ENCODE assay signal across 9 cellular contexts in the genomic region with DNA sequence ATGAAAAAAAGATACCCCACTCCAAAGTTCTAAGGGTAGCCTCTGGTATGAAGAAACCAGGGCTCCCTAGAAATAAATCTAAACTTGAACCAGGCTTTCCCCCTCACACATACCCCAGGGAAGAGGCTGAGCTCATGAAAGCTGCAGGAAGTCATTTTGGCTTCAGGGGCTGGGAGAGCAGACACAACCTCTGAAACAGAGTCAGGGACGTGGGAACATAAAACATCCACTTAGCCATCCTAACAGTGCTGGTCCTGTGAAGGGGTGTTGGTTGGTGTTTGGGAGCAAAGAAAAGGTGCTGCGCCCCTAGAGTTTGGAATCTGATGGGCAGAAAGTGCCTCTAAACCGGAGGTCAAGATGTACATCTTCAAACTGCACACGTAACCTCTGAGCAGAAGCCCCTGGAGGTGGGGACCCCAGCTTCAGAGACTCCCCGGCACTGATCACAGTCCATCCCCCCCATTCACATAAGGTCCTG. TPM values are rescaled to one million over a fixed set of nuclear protein-coding genes. Genes with fewer than 3 reads are reported as not detected.
DNase-seq lines count a peak whose midpoint lies in the region; ATAC-seq, FAIRE-seq and TF ChIP-seq lines count a peak whose summit lies in the region.
"Had no signal": no experiment of that assay in that cellular context is flagged by ENCODE, and none has a peak within 500 bp of the region (broad histone marks: within the 10 kb centered on the region; RNA-seq: fewer than 3 reads in every experiment).

No MANE protein-coding gene starts in this region.

- intact Hi-C loops in kidney (cut with DNase I): no loop called here

- peak overlapping the region; percentile 88 for H3K27ac Mint-ChIP-seq in activated CD4-positive, alpha-beta T cell treated with anti-CD3 and anti-CD28 coated beads, Interleukin-2, amount 10 ng/mL, durations not matched to agents 7 days and 5 days
- H3K27ac Mint-ChIP-seq in activated naive CD8-positive, alpha-beta T cell: peak overlapping the region; percentile 72

- no peak for FAIRE-seq in kidney (lab: Jason Lieb, UNC)
- FAIRE-seq: colon had no signal

- H3K27ac ChIP-seq in kidney (ENCODE audit: low read depth in 2 of 2, low read length in 2 of 2) (peak overlapping the region; percentile 71 to 85), tibial nerve (peak overlapping the region; percentile 12 to 83 (median 71))

- H3K27me3 ChIP-seq in tibial nerve: no peaks in the 10 kb centered on the region

- POLR2A ChIA-PET in activated CD4-positive, alpha-beta T cell treated with anti-CD3 and anti-CD28 coated beads, Interleukin-2, amount 10 ng/mL, durations not matched to agents 7 days and 5 days (lab: Charles Lee): interaction anchor here (0.6 to 1.0 kb wide), 2 partner anchors 17 to 22 kb away, joined by 4 to 5 read pairs; partner anchors contain the start of gene TMEM205

- no peak for TF ChIP-seq EP300 in tibial nerve (IDR thresholded peaks at IDR 0.05)

- no peak for TF ChIP-seq CTCF in kidney (IDR thresholded peaks at IDR 0.05; ENCODE audit: borderline replicate concordance, extremely low read depth, insufficient read depth)
- no peak for TF ChIP-seq CTCF in tibial nerve (IDR thresholded peaks at IDR 0.05)

- H3K4me3 Mint-ChIP-seq in activated CD4-positive, alpha-beta T cell treated with anti-CD3 and anti-CD28 coated beads, Interleukin-2, amount 10 ng/mL, durations not matched to agents 7 days and 5 days: peak overlapping the region; percentile 55
- H3K4me3 Mint-ChIP-seq in activated naive CD8-positive, alpha-beta T cell: peak overlapping the region; percentile 51

- peak overlapping the region in 1 of 2 donors; percentile 34 for H3K9ac ChIP-seq in kidney (ENCODE audit: low read length in 2 of 2)

- no peak overlapping the region for H3K4me3 ChIP-seq in kidney (ENCODE audit: low read length in 2 of 2)
- no peak overlapping the region for H3K4me3 ChIP-seq in tibial nerve

- DNase-seq in activated CD4-positive, alpha-beta T cell treated with anti-CD3 and anti-CD28 coated beads, Interleukin-2, amount 10 ng/mL, durations not matched to agents 7 days and 5 days: no peak
- DNase-seq in activated CD4-positive, alpha-beta T cell treated with anti-CD3 and anti-CD28 coated beads for 48 hours: no peak
- DNase-seq in kidney (no peak), tibial nerve (ENCODE audit: low spot score in 2 of 2) (no peak)
- no peak for DNase-seq in stimulated activated CD4-positive, alpha-beta T cell treated with anti-CD3 and anti-CD28 coated beads, Interleukin-4, amount 100 ng/mL, for 24 hours
- no peak for DNase-seq in stimulated activated naive CD4-positive, alpha-beta T cell treated with Interleukin-2 at 50 U/mL for 16 hours (lab: John Stamatoyannopoulos, UW)

- H3K9me3 ChIP-seq in kidney (ENCODE audit: control insufficient read depth in 1 of 2, low read length in 2 of 2): no peaks in the 10 kb centered on the region
- H3K9me3 ChIP-seq in tibial nerve: no peaks in the 10 kb centered on the region

- peaks cover 17% of the 10 kb centered on the region for H3K4me1 Mint-ChIP-seq in activated CD4-positive, alpha-beta T cell treated with anti-CD3 and anti-CD28 coated beads, Interleukin-2, amount 10 ng/mL, durations not matched to agents 7 days and 5 days
- peaks cover 12% of the 10 kb centered on the region for H3K4me1 Mint-ChIP-seq in activated naive CD8-positive, alpha-beta T cell (ENCODE audit: low read depth)

- ATAC-seq in HG03354 (IDR thresholded peaks at IDR 0.05; ENCODE audit: poor library complexity, severe bottlenecking, unreplicated experiment): no peak

- H3K36me3 ChIP-seq in kidney (ENCODE audit: control insufficient read depth in 1 of 2, insufficient read depth in 2 of 2, low read length in 2 of 2): no peaks in the 10 kb centered on the region
- peaks cover 0 to 38% (median 2%) of the 10 kb centered on the region in 3 donors for H3K36me3 ChIP-seq in tibial nerve

- peaks cover 9% of the 10 kb centered on the region for H3K27me3 Mint-ChIP-seq in activated CD4-positive, alpha-beta T cell treated with anti-CD3 and anti-CD28 coated beads, Interleukin-2, amount 10 ng/mL, durations not matched to agents 7 days and 5 days
- H3K27me3 Mint-ChIP-seq in activated naive CD8-positive, alpha-beta T cell: peaks cover 7% of the 10 kb centered on the region

- H3K36me3 Mint-ChIP-seq in activated CD4-positive, alpha-beta T cell treated with anti-CD3 and anti-CD28 coated beads, Interleukin-2, amount 10 ng/mL, durations not matched to agents 7 days and 5 days (ENCODE audit: low read depth): peaks cover 2% of the 10 kb centered on the region
- peaks cover 3% of the 10 kb centered on the region for H3K36me3 Mint-ChIP-seq in activated naive CD8-positive, alpha-beta T cell

- no peak for TF ChIP-seq POLR2A in tibial nerve (IDR thresholded peaks at IDR 0.05)

- H3K9me3 Mint-ChIP-seq in activated CD4-positive, alpha-beta T cell treated with anti-CD3 and anti-CD28 coated beads, Interleukin-2, amount 10 ng/mL, durations not matched to agents 7 days and 5 days: no peaks in the 10 kb centered on the region
- H3K9me3 Mint-ChIP-seq in activated naive CD8-positive, alpha-beta T cell (ENCODE audit: low read depth): no peaks in the 10 kb centered on the region

- 50 to 69% methylated on average over 5 of the region's 5 CpGs for WGBS in tibial nerve, 2 donors

- peaks cover 8 to 14% of the 10 kb centered on the region in 2 donors for H3K4me1 ChIP-seq in kidney (ENCODE audit: control insufficient read depth in 1 of 2, insufficient read depth in 1 of 2, low read depth in 1 of 2, low read length in 2 of 2)
- H3K4me1 ChIP-seq in tibial nerve: peaks cover 3 to 48% (median 23%) of the 10 kb centered on the region in 4 donors

- CTCF ChIA-PET in activated CD4-positive, alpha-beta T cell treated with anti-CD3 and anti-CD28 coated beads, Interleukin-2, amount 10 ng/mL, durations not matched to agents 7 days and 5 days (lab: Charles Lee): interaction anchor here (0.7 to 2.1 kb wide), 6 partner anchors 9 to 159 kb away, joined by 3 to 5 read pairs (median 3); partner anchors contain the start of gene PRKCSH

RNA-seq across cellular contexts. Expression of gene RAB3D, which starts 15.8 kb away (rescaled TPM):
- 1 to 10 TPM; 3.2 to 3.6 TPM for total RNA-seq in activated CD4-positive, alpha-beta T cell treated with anti-CD3 and anti-CD28 coated beads, Interleukin-2, amount 10 ng/mL, durations not matched to agents 7 days and 5 days
- total RNA-seq in kidney (80.4 TPM), tibial nerve (10 to 100 TPM; 12.9 to 20.8 (median 17.9) TPM)
- polyA plus RNA-seq in kidney (ENCODE audit: insufficient read depth, low read depth, low replicate concordance): 8.3 TPM

RNA-seq across cellular contexts. Expression of gene TMEM205, which starts 22.4 kb away (rescaled TPM):
- 10 to 100 TPM; 25.9 to 26.7 TPM for total RNA-seq in activated CD4-positive, alpha-beta T cell treated with anti-CD3 and anti-CD28 coated beads, Interleukin-2, amount 10 ng/mL, durations not matched to agents 7 days and 5 days
- total RNA-seq in kidney (150 TPM), tibial nerve (100 to 1,000 TPM; 145 to 238 (median 189) TPM)
- polyA plus RNA-seq in kidney (ENCODE audit: insufficient read depth, low read depth, low replicate concordance): 417 TPM

RNA-seq across cellular contexts. Expression of gene CCDC159, which starts 22.7 kb away (rescaled TPM):
- 10 to 100 TPM; 18.0 to 20.5 TPM for total RNA-seq in activated CD4-positive, alpha-beta T cell treated with anti-CD3 and anti-CD28 coated beads, Interleukin-2, amount 10 ng/mL, durations not matched to agents 7 days and 5 days
- total RNA-seq in kidney (28.9 TPM), tibial nerve (10 to 100 TPM; 23.2 to 33.7 (median 30.8) TPM)
- 50.7 TPM for polyA plus RNA-seq in kidney (ENCODE audit: insufficient read depth, low read depth, low replicate concordance)

RNA-seq across cellular contexts. Expression of gene TSPAN16, which starts 27.7 kb away (rescaled TPM):
- not detected for total RNA-seq in activated CD4-positive, alpha-beta T cell treated with anti-CD3 and anti-CD28 coated beads, Interleukin-2, amount 10 ng/mL, durations not matched to agents 7 days and 5 days
- total RNA-seq in kidney (not detected), tibial nerve (not detected)
- not detected for polyA plus RNA-seq in kidney (ENCODE audit: insufficient read depth, low read depth, low replicate concordance)

RNA-seq across cellular contexts. Expression of gene PLPPR2, which starts 31.6 kb away (rescaled TPM):
- 1 to 10 TPM; 1.3 to 1.9 TPM for total RNA-seq in activated CD4-positive, alpha-beta T cell treated with anti-CD3 and anti-CD28 coated beads, Interleukin-2, amount 10 ng/mL, durations not matched to agents 7 days and 5 days
- total RNA-seq in kidney: 22.5 TPM
- 11.7 TPM for polyA plus RNA-seq in kidney (ENCODE audit: insufficient read depth, low read depth, low replicate concordance)
- total RNA-seq in tibial nerve: 10 to 100 TPM; 20.1 to 82.2 (median 33.8) TPM
